ENCODE assay signal across 19 cellular contexts in the genomic region with DNA sequence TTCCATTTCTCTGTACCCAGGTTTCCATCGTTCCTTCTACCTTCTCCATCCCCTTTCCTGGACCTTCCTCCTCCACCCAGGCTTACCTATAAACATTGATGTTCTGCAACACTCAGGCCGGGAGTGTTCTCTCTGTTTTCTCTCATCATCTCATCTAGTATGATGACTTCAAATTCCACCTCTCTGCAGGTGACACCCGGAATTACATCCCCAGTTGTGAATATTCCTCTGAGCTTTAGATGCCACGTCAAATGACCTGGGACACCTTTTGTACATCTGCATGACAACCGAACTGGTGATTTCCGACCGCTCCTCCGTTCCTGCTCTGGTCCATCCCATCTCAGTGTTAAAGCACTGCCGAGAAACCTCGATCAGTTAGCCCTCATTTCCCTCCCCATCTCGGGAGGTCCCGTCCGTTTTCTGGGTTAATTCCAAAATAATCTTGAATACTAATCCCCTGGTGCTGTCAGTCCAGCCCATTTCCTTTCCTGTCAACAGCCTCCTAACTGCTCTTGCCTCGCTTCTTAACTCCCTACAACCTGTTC.
DNase-seq lines count a peak whose midpoint lies in the region; ATAC-seq, FAIRE-seq and TF ChIP-seq lines count a peak whose summit lies in the region.
"Had no signal": no experiment of that assay in that cellular context is flagged by ENCODE, and none has a peak within 500 bp of the region (broad histone marks: within the 10 kb centered on the region; RNA-seq: fewer than 3 reads in every experiment).

No MANE protein-coding gene starts in this region.

- FAIRE-seq in frontal cortex (lab: Jason Lieb, UNC): no peak
- FAIRE-seq: urothelium cell line had no signal

- H3K27me3 ChIP-seq in GM23338 (ENCODE audit: insufficient read depth): no peaks in the 10 kb centered on the region

- peak; percentile 50 for DNase-seq in activated CD8-positive, alpha-beta memory T cell treated with anti-CD3 and anti-CD28 coated beads for 24 hours
- DNase-seq in activated CD8-positive, alpha-beta memory T cell treated with anti-CD3 and anti-CD28 coated beads, Interleukin-2, amount 50 U/mL, for 4 hours: no peak
- DNase-seq in GM23338 (ENCODE audit: low spot score) (peak; percentile 23), osteocyte (ENCODE audit: extremely low spot score, unreplicated experiment) (peak; percentile 73), frontal cortex (ENCODE audit: low spot score in 2 of 2) (no peak), NCI-H510A treated with DMSO at 0.1 percent for 48 hours (lab: John Stamatoyannopoulos, UW) (no peak)
- no peak for DNase-seq in activated naive CD8-positive, alpha-beta T cell treated with anti-CD3 and anti-CD28 coated beads for 36 hours
- DNase-seq: ACHN, activated gamma-delta T cell, DMS153, H9, NCI-H2107, NCI-H524 treated with DMSO at 0.1 percent for 48 hours, posterior cingulate gyrus, SHP77 had no signal

- peaks cover 3% of the 10 kb centered on the region for H3K27me3 Mint-ChIP-seq in GM23338 (ENCODE audit: insufficient read depth, low read depth, poor library complexity)
- H3K27me3 Mint-ChIP-seq in activated naive CD8-positive, alpha-beta T cell treated with anti-CD3 and anti-CD28 coated beads for 36 hours: no peaks in the 10 kb centered on the region
- no peaks in the 10 kb centered on the region for H3K27me3 Mint-ChIP-seq in osteocyte (ENCODE audit: unreplicated experiment)

- H3K4me2 ChIP-seq in GM23338: no peak overlapping the region

- no peak overlapping the region for H3K27ac ChIP-seq in GM23338 (ENCODE audit: low read depth)

- H3K4me3 Mint-ChIP-seq in GM23338: no peak overlapping the region
- peak overlapping the region; percentile 2 for H3K4me3 Mint-ChIP-seq in activated naive CD8-positive, alpha-beta T cell treated with anti-CD3 and anti-CD28 coated beads for 36 hours
- H3K4me3 Mint-ChIP-seq in osteocyte (ENCODE audit: unreplicated experiment): no peak overlapping the region
- H3K4me3 Mint-ChIP-seq: CD14-positive monocyte, H9 had no signal

- H3K4me3 ChIP-seq in GM23338: no peak overlapping the region
- H3K4me3 ChIP-seq: lung had no signal

- H3K27ac Mint-ChIP-seq in GM23338: no peak overlapping the region
- peak overlapping the region; percentile 79 for H3K27ac Mint-ChIP-seq in activated naive CD8-positive, alpha-beta T cell treated with anti-CD3 and anti-CD28 coated beads for 36 hours
- H3K27ac Mint-ChIP-seq in osteocyte (ENCODE audit: unreplicated experiment): no peak overlapping the region
- H3K27ac Mint-ChIP-seq: H9 had no signal

- H4K20me1 ChIP-seq in GM23338 (replicated peaks; ENCODE audit: insufficient read depth): 0 out of 2 replicates have a peak, but pooled peaks cover 3% of the 10 kb centered on the region

- H3K4me1 ChIP-seq in GM23338 (ENCODE audit: insufficient read depth): no peaks in the 10 kb centered on the region

- H3K36me3 Mint-ChIP-seq in GM23338 (ENCODE audit: low read depth) (peaks cover 5% of the 10 kb centered on the region), osteocyte (ENCODE audit: unreplicated experiment) (peaks cover 18% of the 10 kb centered on the region)
- H3K36me3 Mint-ChIP-seq in activated naive CD8-positive, alpha-beta T cell treated with anti-CD3 and anti-CD28 coated beads for 36 hours: peaks cover 15% of the 10 kb centered on the region

- H3K36me3 ChIP-seq in GM23338 (ENCODE audit: insufficient read depth): no peaks in the 10 kb centered on the region

- TF ChIP-seq CTCF in GM23338 (conservative IDR thresholded peaks at IDR 0.05; ENCODE audit: low read depth in 2 of 2) (peak in 1 of 2 experiments; percentile 14; a peak in 1 of 4 replicates), osteocyte (IDR thresholded peaks at IDR 0.05) (no peak)

- H3K4me1 Mint-ChIP-seq in GM23338 (peaks cover 6% of the 10 kb centered on the region; the same call in 2 of the 3 replicates), osteocyte (ENCODE audit: unreplicated experiment) (no peaks in the 10 kb centered on the region)
- peaks cover 51% of the 10 kb centered on the region for H3K4me1 Mint-ChIP-seq in activated naive CD8-positive, alpha-beta T cell treated with anti-CD3 and anti-CD28 coated beads for 36 hours

- H3K9me3 Mint-ChIP-seq in GM23338: no peaks in the 10 kb centered on the region
- H3K9me3 Mint-ChIP-seq in activated naive CD8-positive, alpha-beta T cell treated with anti-CD3 and anti-CD28 coated beads for 36 hours: peaks cover 4% of the 10 kb centered on the region
- no peaks in the 10 kb centered on the region for H3K9me3 Mint-ChIP-seq in osteocyte (ENCODE audit: unreplicated experiment)
- H3K9me3 Mint-ChIP-seq: CD14-positive monocyte, H9 had no signal

- H2AFZ ChIP-seq in GM23338: no peak overlapping the region

- no peaks in the 10 kb centered on the region for H3K9me2 ChIP-seq in GM23338 (ENCODE audit: insufficient read depth)

- ATAC-seq in GM23338: no peak
- no peak for ATAC-seq in GM21529 (IDR thresholded peaks at IDR 0.05; ENCODE audit: unreplicated experiment)

- no peaks in the 10 kb centered on the region for H3K79me2 ChIP-seq in GM23338 (replicated peaks; ENCODE audit: insufficient read depth)

- H3F3A ChIP-seq in GM23338 (replicated peaks; ENCODE audit: low read depth): no peaks in the 10 kb centered on the region

TF ChIP-seq in GM23338, 12 proteins besides CTCF, POLR2A, EP300 and RAD21 (continues in another document):
- TF ChIP-seq, protein P1, sequence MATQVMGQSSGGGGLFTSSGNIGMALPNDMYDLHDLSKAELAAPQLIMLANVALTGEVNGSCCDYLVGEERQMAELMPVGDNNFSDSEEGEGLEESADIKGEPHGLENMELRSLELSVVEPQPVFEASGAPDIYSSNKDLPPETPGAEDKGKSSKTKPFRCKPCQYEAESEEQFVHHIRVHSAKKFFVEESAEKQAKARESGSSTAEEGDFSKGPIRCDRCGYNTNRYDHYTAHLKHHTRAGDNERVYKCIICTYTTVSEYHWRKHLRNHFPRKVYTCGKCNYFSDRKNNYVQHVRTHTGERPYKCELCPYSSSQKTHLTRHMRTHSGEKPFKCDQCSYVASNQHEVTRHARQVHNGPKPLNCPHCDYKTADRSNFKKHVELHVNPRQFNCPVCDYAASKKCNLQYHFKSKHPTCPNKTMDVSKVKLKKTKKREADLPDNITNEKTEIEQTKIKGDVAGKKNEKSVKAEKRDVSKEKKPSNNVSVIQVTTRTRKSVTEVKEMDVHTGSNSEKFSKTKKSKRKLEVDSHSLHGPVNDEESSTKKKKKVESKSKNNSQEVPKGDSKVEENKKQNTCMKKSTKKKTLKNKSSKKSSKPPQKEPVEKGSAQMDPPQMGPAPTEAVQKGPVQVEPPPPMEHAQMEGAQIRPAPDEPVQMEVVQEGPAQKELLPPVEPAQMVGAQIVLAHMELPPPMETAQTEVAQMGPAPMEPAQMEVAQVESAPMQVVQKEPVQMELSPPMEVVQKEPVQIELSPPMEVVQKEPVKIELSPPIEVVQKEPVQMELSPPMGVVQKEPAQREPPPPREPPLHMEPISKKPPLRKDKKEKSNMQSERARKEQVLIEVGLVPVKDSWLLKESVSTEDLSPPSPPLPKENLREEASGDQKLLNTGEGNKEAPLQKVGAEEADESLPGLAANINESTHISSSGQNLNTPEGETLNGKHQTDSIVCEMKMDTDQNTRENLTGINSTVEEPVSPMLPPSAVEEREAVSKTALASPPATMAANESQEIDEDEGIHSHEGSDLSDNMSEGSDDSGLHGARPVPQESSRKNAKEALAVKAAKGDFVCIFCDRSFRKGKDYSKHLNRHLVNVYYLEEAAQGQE (IDR thresholded peaks at IDR 0.05; ENCODE audit: unreplicated experiment): no peak
- TF ChIP-seq CREB1 (CRISPR knock-in tag; IDR thresholded peaks at IDR 0.05; ENCODE audit: low read depth) (no peak), ZNF114 (CRISPR knock-in tag; IDR thresholded peaks at IDR 0.05) (no peak), STAT1 (IDR thresholded peaks at IDR 0.05; ENCODE audit: unreplicated experiment) (no peak)
- TF ChIP-seq, protein P2, sequence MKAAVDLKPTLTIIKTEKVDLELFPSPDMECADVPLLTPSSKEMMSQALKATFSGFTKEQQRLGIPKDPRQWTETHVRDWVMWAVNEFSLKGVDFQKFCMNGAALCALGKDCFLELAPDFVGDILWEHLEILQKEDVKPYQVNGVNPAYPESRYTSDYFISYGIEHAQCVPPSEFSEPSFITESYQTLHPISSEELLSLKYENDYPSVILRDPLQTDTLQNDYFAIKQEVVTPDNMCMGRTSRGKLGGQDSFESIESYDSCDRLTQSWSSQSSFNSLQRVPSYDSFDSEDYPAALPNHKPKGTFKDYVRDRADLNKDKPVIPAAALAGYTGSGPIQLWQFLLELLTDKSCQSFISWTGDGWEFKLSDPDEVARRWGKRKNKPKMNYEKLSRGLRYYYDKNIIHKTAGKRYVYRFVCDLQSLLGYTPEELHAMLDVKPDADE (IDR thresholded peaks at IDR 0.05): no peak

Comparison
In these comparisons a context has a peak if more than half of its experiments do, and no peak if none do; other contexts are left out.
1. DNase-seq: peak in activated CD8-positive, alpha-beta memory T cell treated with anti-CD3 and anti-CD28 coated beads for 24 hours (single experiment), GM23338 (single experiment) and osteocyte (single experiment); none in activated CD8-positive, alpha-beta memory T cell treated with anti-CD3 and anti-CD28 coated beads, Interleukin-2, amount 50 U/mL, for 4 hours (single experiment), activated naive CD8-positive, alpha-beta T cell treated with anti-CD3 and anti-CD28 coated beads for 36 hours (single experiment), frontal cortex (0 of 2) and NCI-H510A treated with DMSO at 0.1 percent for 48 hours (single experiment).